8 cellular contexts compared by ENCODE assay signal in the genomic region with DNA sequence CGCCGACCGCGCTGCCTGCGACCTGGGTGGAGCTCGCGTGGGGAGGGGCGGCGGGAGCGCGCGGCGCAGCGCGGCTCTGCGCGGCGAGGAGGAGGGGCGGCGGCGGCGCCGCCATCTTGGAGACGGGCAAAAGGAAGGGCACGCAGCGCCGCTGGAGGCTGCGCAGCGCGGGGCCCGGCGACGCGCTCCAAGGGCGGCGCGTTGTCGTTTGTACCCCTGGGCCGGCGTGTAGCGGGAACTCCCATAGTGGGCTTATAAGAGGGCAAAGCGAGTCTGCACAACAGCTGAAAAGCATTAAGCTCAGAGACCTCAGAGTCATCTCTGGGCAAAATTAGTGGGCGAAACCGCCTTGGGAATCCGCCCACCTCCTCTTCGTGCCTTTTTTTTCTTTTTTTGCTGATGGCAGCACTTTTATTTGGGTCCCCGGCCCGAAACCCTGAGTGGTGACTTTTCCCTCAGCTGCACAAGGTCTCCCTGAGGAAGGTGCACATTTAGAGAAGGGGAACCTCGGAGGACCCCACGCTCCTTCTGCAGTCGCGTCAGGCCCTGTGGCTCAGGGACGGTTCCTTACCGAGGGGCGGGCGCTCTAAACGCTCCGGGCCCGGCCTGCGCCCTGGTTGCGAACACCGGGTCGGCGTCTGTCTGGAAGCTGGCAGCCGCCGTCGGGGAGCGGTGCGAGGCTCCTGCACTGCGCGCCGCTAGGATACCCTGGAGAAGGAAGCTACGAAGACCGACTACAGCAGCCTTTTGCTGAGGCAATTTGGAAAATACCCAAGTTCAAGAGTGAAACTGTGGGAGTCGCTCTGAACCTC. TPM values are rescaled to one million over a fixed set of nuclear protein-coding genes. Genes with fewer than 3 reads are reported as not detected.
DNase-seq lines count a peak whose midpoint lies in the region; ATAC-seq, FAIRE-seq and TF ChIP-seq lines count a peak whose summit lies in the region.

No MANE protein-coding gene starts in this region.

- POLR2A ChIA-PET in T-cell (lab: Charles Lee): interaction anchor here (0.5 to 1.7 kb wide), 9 partner anchors 9 to 819 kb away, joined by 3 to 7 read pairs (median 4); partner anchors contain the start of genes INPP5F (in 1 of the 2) and SEC23IP (in 1 of the 2)

- no peaks in the 10 kb centered on the region for H3K36me3 ChIP-seq in right atrium auricular region

- H3K27ac ChIP-seq in right atrium auricular region: peak overlapping the region; percentile 80 to 89

- peak overlapping the region; percentile 83 to 89 (median 86) for H3K4me3 Mint-ChIP-seq in T-cell

- peaks cover 40 to 45% (median 44%) of the 10 kb centered on the region in 3 donors for H3K4me1 Mint-ChIP-seq in T-cell

- H3K4me1 ChIP-seq in right atrium auricular region: peaks cover 0 to 34% of the 10 kb centered on the region in 2 donors

- peak; percentile 70 for FAIRE-seq in urothelium cell line (lab: Jason Lieb, UNC)

- H3K27me3 Mint-ChIP-seq in T-cell: no peaks in the 10 kb centered on the region

- no peaks in the 10 kb centered on the region for H3K27me3 ChIP-seq in right atrium auricular region

- peak; percentile 64 for DNase-seq in NCI-H1105 (lab: John Stamatoyannopoulos, UW)
- DNase-seq in T-cell: peak; percentile 76 to 90 (median 86)
- peak; percentile 51 for DNase-seq in amniotic stem cell (lab: John Stamatoyannopoulos, UW)
- peak; percentile 81 for DNase-seq in right atrium auricular region (ENCODE audit: low spot score)
- DNase-seq in pulmonary artery endothelial cell (ENCODE audit: low read depth, low spot score): peak; percentile 45
- peak; percentile 89 for DNase-seq in urothelium cell line (ENCODE audit: low spot score)

- H3K9me3 Mint-ChIP-seq in T-cell: no peaks in the 10 kb centered on the region

- peak overlapping the region; percentile 87 to 92 for H3K27ac Mint-ChIP-seq in T-cell

- H3K4me3 ChIP-seq in GM12875 (ENCODE audit: low read depth, low read length): peak overlapping the region; percentile 90
- peak overlapping the region; percentile 65 to 90 for H3K4me3 ChIP-seq in right atrium auricular region

- no peaks in the 10 kb centered on the region for H3K9me3 ChIP-seq in right atrium auricular region

- CTCF ChIA-PET in T-cell (lab: Charles Lee): interaction anchor here (0.6 to 4.4 kb wide), 7 partner anchors 9 to 669 kb away, joined by 3 to 39 read pairs (median 3); partner anchors contain the start of gene SEC23IP (in 1 of the 2)

- ATAC-seq in HG02623 (IDR thresholded peaks at IDR 0.05; ENCODE audit: unreplicated experiment): peak; percentile 86
- ATAC-seq in T-cell (replicated peaks in 1 of 4): peak; percentile 92 to 96 (median 92)

- no peak for TF ChIP-seq CTCF in GM12875 (IDR thresholded peaks at IDR 0.05; ENCODE audit: borderline replicate concordance, insufficient read depth, low read depth, low read length)
- TF ChIP-seq CTCF in right atrium auricular region (IDR thresholded peaks at IDR 0.05): peak in 1 of 2 donors; percentile 29

- peaks cover 4% of the 10 kb centered on the region for H3K36me3 Mint-ChIP-seq in T-cell

RNA-seq across cellular contexts. Expression of gene MCMBP, which starts 0.4 kb away (rescaled TPM):
- total RNA-seq in T-cell (10 to 100 TPM; 32.3 to 50.2 (median 48.8) TPM), right atrium auricular region (10 to 100 TPM; 22.9 to 28.5 TPM), pulmonary artery endothelial cell (84.3 and 102 TPM in 2 replicates)

RNA-seq across cellular contexts. Expression of gene SEC23IP, which starts 19.5 kb away (rescaled TPM):
- total RNA-seq in T-cell: 10 to 100 TPM; 33.8 to 67.1 (median 52.0) TPM
- 10 to 100 TPM; 14.5 to 16.4 TPM for total RNA-seq in right atrium auricular region
- 21.0 and 27.3 TPM in 2 replicates for total RNA-seq in pulmonary artery endothelial cell

Comparison
In these comparisons a context has a peak if more than half of its experiments do, and no peak if none do; other contexts are left out.
1. Peak in every context shown above with its lines: DNase-seq, ATAC-seq, H3K4me3 ChIP-seq and H3K27ac ChIP-seq.